ENCODE assay signal across 8 cellular contexts in genomic region chr6:130366011-130366963, GRCh38. TPM values are rescaled to one million over a fixed set of nuclear protein-coding genes. Genes with fewer than 3 reads are reported as not detected.
DNase-seq lines count a peak whose midpoint lies in the region; TF ChIP-seq lines count a peak whose summit lies in the region.

Gene TMEM200A (plus strand): TSS chr6:130366017. CDS start chr6:130440423, 74,406 bp downstream.

- H3T11ph ChIP-seq in H9 (ENCODE audit: low read length) = no peak within 1 kb of the TSS

- peak within 1 kb of the TSS in 1 of 2 donors; percentile 66 for H3K4me3 ChIP-seq in CD4-positive, alpha-beta memory T cell (ENCODE audit: low read length in 2 of 2)
- H3K4me3 ChIP-seq in brain microvascular endothelial cell (ENCODE audit: low read depth, low read length) (peak within 1 kb of the TSS; percentile 86), skin epidermis (peak within 1 kb of the TSS; percentile 42 to 63 (median 56))

- H3K23me2 ChIP-seq in H9 (ENCODE audit: insufficient read length, low read depth, low read length, poor library complexity, severe bottlenecking) = peaks cover 10% of the 10 kb centered on the region

- H3K4ac ChIP-seq in H9 (ENCODE audit: low read depth, low read length) = no peak within 1 kb of the TSS

- no peak within 1 kb of the TSS for H2BK15ac ChIP-seq in H9 (ENCODE audit: low read depth, low read length)

- no peak within 1 kb of the TSS for H4K8ac ChIP-seq in H9 (replicated peaks; ENCODE audit: insufficient read length, low read depth, low read length)

- no peak within 1 kb of the TSS for H2BK20ac ChIP-seq in H9 (ENCODE audit: low read depth, low read length, poor library complexity, severe bottlenecking)

- peak within 1 kb of the TSS in 6 of 7 donors; percentile 13 to 92 (median 64) for H3K27ac Mint-ChIP-seq in CD4-positive, alpha-beta memory T cell
- peak within 1 kb of the TSS in 1 of 3 experiments; percentile 63; a peak in 2 of 7 replicates for H3K27ac Mint-ChIP-seq in H9
- no peak within 1 kb of the TSS for H3K27ac Mint-ChIP-seq in immature natural killer cell

- WGBS in H9 (ENCODE audit: extremely low coverage, insufficient read length, low lambda C conversion rate) = no CpG with 5 or more reads among the region's 75 CpGs

- no peaks in the 10 kb centered on the region for H4K20me1 ChIP-seq in H9 (ENCODE audit: control insufficient read depth, insufficient read depth, insufficient read length)

- no peak within 1 kb of the TSS for H2AK5ac ChIP-seq in H9 (ENCODE audit: insufficient read length, low read length)

- H3K79me1 ChIP-seq in H9 (ENCODE audit: insufficient read depth, low read depth, low read length, poor library complexity, severe bottlenecking) = peaks cover 2% of the 10 kb centered on the region

- intact Hi-C loops in CD4-positive, alpha-beta memory T cell (cut with micrococcal nuclease) = loop anchor here (5.0 kb wide), 2 partner anchors 44 to 211 kb away; no protein-coding TSS in a partner anchor

- peak within 1 kb of the TSS; percentile 83 to 96 (median 87) for H3K4me3 Mint-ChIP-seq in CD4-positive, alpha-beta memory T cell
- H3K4me3 Mint-ChIP-seq in H9 (peak within 1 kb of the TSS; percentile 73 to 90), immature natural killer cell (peak within 1 kb of the TSS; percentile 65 to 89 (median 75))

- H3K27me3 Mint-ChIP-seq in CD4-positive, alpha-beta memory T cell = no peaks in the 10 kb centered on the region
- H3K27me3 Mint-ChIP-seq in H9 (ENCODE audit: low read depth) (peaks cover 11% of the 10 kb centered on the region), immature natural killer cell (ENCODE audit: low read depth in 3 of 3) (peaks cover 2 to 20% (median 6%) of the 10 kb centered on the region in 3 donors)

- peaks cover 0 to under 1% (median 0%) of the 10 kb centered on the region in 8 donors for H3K9me3 Mint-ChIP-seq in CD4-positive, alpha-beta memory T cell
- no peaks in the 10 kb centered on the region; a peak in 1 of 5 replicates for H3K9me3 Mint-ChIP-seq in H9
- H3K9me3 Mint-ChIP-seq in immature natural killer cell = no peaks in the 10 kb centered on the region

- H2AFZ ChIP-seq in H9 (ENCODE audit: low read length) = no peak within 1 kb of the TSS

- no peaks in the 10 kb centered on the region for H3K27me3 ChIP-seq in CD4-positive, alpha-beta memory T cell (ENCODE audit: insufficient read depth, low read length)
- H3K27me3 ChIP-seq in H9 (ENCODE audit: insufficient read depth, low read length) = no peaks in the 10 kb centered on the region
- no peaks in the 10 kb centered on the region for H3K27me3 ChIP-seq in brain microvascular endothelial cell (replicated peaks)

- DNase-seq in CD4-positive, alpha-beta memory T cell = peak; percentile 14 to 48 (median 22)
- DNase-seq in H9 (peak; percentile 63), T-helper 1 cell (peak in 4 of 5 donors; percentile 9 to 18 (median 14)), brain microvascular endothelial cell (peak; percentile 48), immature natural killer cell (peak in 2 of 3 donors; percentile 10 to 15), inferior parietal cortex (ENCODE audit: extremely low spot score) (no peak), NCI-H128 (lab: John Stamatoyannopoulos, UW; ENCODE audit: unreplicated experiment) (no peak)

- no peak within 1 kb of the TSS for H2BK120ac ChIP-seq in H9 (ENCODE audit: low read depth, low read length, poor library complexity, severe bottlenecking)

- H3K23ac ChIP-seq in H9 (ENCODE audit: insufficient read length, low read depth, low read length) = no peak within 1 kb of the TSS

- H4K5ac ChIP-seq in H9 (ENCODE audit: insufficient read length, low read depth, low read length) = no peak within 1 kb of the TSS

- no peaks in the 10 kb centered on the region; the same call in 1 of the 2 replicates for H3K79me2 ChIP-seq in H9 (ENCODE audit: insufficient read depth, low read length)

- H3K4me1 Mint-ChIP-seq in CD4-positive, alpha-beta memory T cell = peaks cover 20 to 37% (median 32%) of the 10 kb centered on the region in 4 donors
- H3K4me1 Mint-ChIP-seq in H9 = peaks cover 32 to 34% of the 10 kb centered on the region in 2 experiments
- peaks cover 12 to 18% of the 10 kb centered on the region in 2 donors for H3K4me1 Mint-ChIP-seq in immature natural killer cell

- H4K91ac ChIP-seq in H9 (ENCODE audit: insufficient read length, low read depth, low read length) = no peak within 1 kb of the TSS

- peak within 1 kb of the TSS; percentile 81; the same call in 1 of the 2 replicates for H3K14ac ChIP-seq in H9 (ENCODE audit: insufficient read depth, low read length)

- no peak within 1 kb of the TSS for H2BK5ac ChIP-seq in H9 (ENCODE audit: insufficient read length, low read length)

- TF ChIP-seq CTCF in H9 (conservative IDR thresholded peaks at IDR 0.05) (peak; percentile 46), brain microvascular endothelial cell (IDR thresholded peaks at IDR 0.05; ENCODE audit: low read depth, low read length, missing control alignments) (peak; percentile 62)

- POLR2A ChIA-PET in CD4-positive, alpha-beta memory T cell (lab: Charles Lee; ENCODE audit: partially characterized antibody) = interaction anchor here (1.1 to 1.7 kb wide), 4 partner anchors 11 to 332 kb away, joined by 3 to 7 read pairs (median 4); no protein-coding TSS in a partner anchor

- peaks cover 34% of the 10 kb centered on the region for H3K4me1 ChIP-seq in CD4-positive, alpha-beta memory T cell (ENCODE audit: insufficient read depth, low read length)
- H3K4me1 ChIP-seq in H9 (ENCODE audit: insufficient read depth, low read length) = peaks cover 5% of the 10 kb centered on the region; the same call in 1 of the 2 replicates

- peak within 1 kb of the TSS; percentile 96 for H3K4me2 ChIP-seq in H9 (ENCODE audit: insufficient read depth, insufficient read length, low read length)

- H3K36me3 Mint-ChIP-seq in CD4-positive, alpha-beta memory T cell = peaks cover 0 to 4% of the 10 kb centered on the region in 2 donors
- H3K36me3 Mint-ChIP-seq in H9 (ENCODE audit: insufficient read depth in 1 of 3, low read depth in 3 of 3) (0 out of 7 replicates have a peak, but pooled peaks cover 0 to 1% (median 0%) of the 10 kb centered on the region in 3 experiments), immature natural killer cell (no peaks in the 10 kb centered on the region)

- CTCF ChIA-PET in CD4-positive, alpha-beta memory T cell (lab: Charles Lee; ENCODE audit: partially characterized antibody) = interaction anchor here (0.7 to 6.7 kb wide), 22 partner anchors 8 to 481 kb away, joined by 3 to 84 read pairs (median 4); no protein-coding TSS in a partner anchor

- H3K56ac ChIP-seq in H9 (ENCODE audit: insufficient read length, low read depth, low read length) = no peak within 1 kb of the TSS

- H3K36me3 ChIP-seq in CD4-positive, alpha-beta memory T cell (ENCODE audit: insufficient read depth, low read length) = no peaks in the 10 kb centered on the region
- H3K36me3 ChIP-seq in brain microvascular endothelial cell (replicated peaks) = no peaks in the 10 kb centered on the region

- H3K9ac ChIP-seq in H9 (ENCODE audit: extremely low read depth, insufficient read length, low read length) = peak within 1 kb of the TSS; percentile 85

- in situ Hi-C loops in brain microvascular endothelial cell (cut with HindIII; ENCODE audit: low pct_ligation_motif_present, low sequenced_read_pairs) = no loop called here

- no peak within 1 kb of the TSS for H2BK12ac ChIP-seq in H9 (ENCODE audit: insufficient read length, low read depth, low read length)

- no peaks in the 10 kb centered on the region for H3K9me3 ChIP-seq in CD4-positive, alpha-beta memory T cell (ENCODE audit: control insufficient read depth in 1 of 2, low read length in 2 of 2)
- H3K9me3 ChIP-seq in H9 (ENCODE audit: control insufficient read depth, low read depth, low read length) = no peaks in the 10 kb centered on the region

- H3K27ac ChIP-seq in CD4-positive, alpha-beta memory T cell (ENCODE audit: low read depth, low read length) = peak within 1 kb of the TSS; percentile 55
- no peak within 1 kb of the TSS for H3K27ac ChIP-seq in H9 (ENCODE audit: insufficient read length, low read depth, low read length)
- H3K27ac ChIP-seq in brain microvascular endothelial cell = peak within 1 kb of the TSS; percentile 89
- peak within 1 kb of the TSS in 20 of 21 experiments; percentile 44 to 85 (median 72) for H3K27ac ChIP-seq in skin epidermis

- peak within 1 kb of the TSS; percentile 56 for H3K18ac ChIP-seq in H9 (ENCODE audit: insufficient read length, low read depth, low read length)

RNA-seq across cellular contexts. Expression of gene TMEM200A, which starts in this region (rescaled TPM):
- 1 to 10 TPM; 1.1 to 1.2 TPM for total RNA-seq in CD4-positive, alpha-beta memory T cell
- 1 to 10 TPM; 2.6 to 4.8 TPM for polyA plus RNA-seq in CD4-positive, alpha-beta memory T cell
- total RNA-seq in H9 (2021) = 6.1 and 6.4 TPM in 2 replicates
- polyA plus RNA-seq in immature natural killer cell = 1 to 10 TPM; 1.0 to 2.2 (median 2.1) TPM

Comparison
In these comparisons a context has a peak if more than half of its experiments do, and no peak if none do; other contexts are left out.
1. DNase-seq: peak in CD4-positive, alpha-beta memory T cell (5 of 5), H9 (single experiment), T-helper 1 cell (4 of 5), brain microvascular endothelial cell (single experiment) and immature natural killer cell (2 of 3); none in inferior parietal cortex (single experiment) and NCI-H128 (single experiment).
2. H3K27ac Mint-ChIP-seq: peak in CD4-positive, alpha-beta memory T cell (6 of 7); none in immature natural killer cell (0 of 6).
3. Peak in every context shown above with its lines, with median percentiles within 50 percentile points of each other: H3K4me3 Mint-ChIP-seq.